In genomic region chr5:35409361-35409760, GRCh38 we compare ENCODE assay signal across 29 cellular contexts.
"Had no signal": no experiment of that assay in that cellular context is flagged by ENCODE, and none has a peak within 500 bp of the region (broad histone marks: within the 10 kb centered on the region; RNA-seq: fewer than 3 reads in every experiment).

No MANE protein-coding gene starts in this region.

- H3K4me3 Mint-ChIP-seq: dendritic cell treated with granulocyte-macrophage colony-stimulating factor and Interleukin-4, amounts not matched to agents 40 ng/mL and 50 ng/mL, for 4 days; effector memory CD8-positive, alpha-beta T cell; endodermal cell had no signal

- H3K36me3 ChIP-seq: colonic mucosa, esophagus muscularis mucosa, esophagus squamous epithelium, gastrocnemius medialis, gastroesophageal sphincter, heart left ventricle, heart right ventricle had no signal

- H3K27me3 Mint-ChIP-seq: dendritic cell treated with granulocyte-macrophage colony-stimulating factor and Interleukin-4, amounts not matched to agents 40 ng/mL and 50 ng/mL, for 4 days had no signal

- H3K4me3 ChIP-seq: colonic mucosa, coronary artery, dorsolateral prefrontal cortex, esophagus muscularis mucosa, esophagus squamous epithelium, gastrocnemius medialis, gastroesophageal sphincter, heart left ventricle, heart right ventricle had no signal

- DNase-seq: colonic mucosa; cortex of kidney; dermis blood vessel endothelial cell; dorsolateral prefrontal cortex; effector CD4-positive, alpha-beta T cell; effector CD8-positive, alpha-beta T cell; effector memory CD4-positive, alpha-beta T cell; effector memory CD8-positive, alpha-beta T cell; endodermal cell; erythroblast; esophagus squamous epithelium; foreskin fibroblast; foreskin keratinocyte; foreskin melanocyte; gastrocnemius medialis; glutamatergic neuron; head of caudate nucleus; heart left ventricle; heart right ventricle had no signal

- ATAC-seq: effector memory CD8-positive, alpha-beta T cell; esophagus mucosa; foreskin keratinocyte; gastrocnemius medialis; gastroesophageal sphincter; heart left ventricle; heart right ventricle had no signal

- H3K9me3 ChIP-seq: colonic mucosa, esophagus muscularis mucosa, esophagus squamous epithelium, gastrocnemius medialis, gastroesophageal sphincter had no signal

- FAIRE-seq: colon, endometrium, endothelial cell of umbilical vein, frontal cortex had no signal

- H3K27me3 ChIP-seq: colonic mucosa, esophagus muscularis mucosa, esophagus squamous epithelium, foreskin keratinocyte, gastrocnemius medialis, gastroesophageal sphincter, heart left ventricle, heart right ventricle had no signal

- H3K4me1 ChIP-seq: colonic mucosa, esophagus muscularis mucosa, esophagus squamous epithelium, foreskin keratinocyte, gastrocnemius medialis, gastroesophageal sphincter, heart left ventricle, heart right ventricle had no signal

- H3K4me1 Mint-ChIP-seq: endodermal cell had no signal

- H3K27ac Mint-ChIP-seq: dendritic cell treated with granulocyte-macrophage colony-stimulating factor and Interleukin-4, amounts not matched to agents 40 ng/mL and 50 ng/mL, for 4 days; effector memory CD8-positive, alpha-beta T cell; endodermal cell had no signal

- H3K27ac ChIP-seq: colonic mucosa, coronary artery, dorsolateral prefrontal cortex, epithelial cell of prostate, esophagus muscularis mucosa, esophagus squamous epithelium, foreskin keratinocyte, gastrocnemius medialis, gastroesophageal sphincter, heart left ventricle, heart right ventricle had no signal
